ENCODE assay signal across 1 cellular context in the genomic region with DNA sequence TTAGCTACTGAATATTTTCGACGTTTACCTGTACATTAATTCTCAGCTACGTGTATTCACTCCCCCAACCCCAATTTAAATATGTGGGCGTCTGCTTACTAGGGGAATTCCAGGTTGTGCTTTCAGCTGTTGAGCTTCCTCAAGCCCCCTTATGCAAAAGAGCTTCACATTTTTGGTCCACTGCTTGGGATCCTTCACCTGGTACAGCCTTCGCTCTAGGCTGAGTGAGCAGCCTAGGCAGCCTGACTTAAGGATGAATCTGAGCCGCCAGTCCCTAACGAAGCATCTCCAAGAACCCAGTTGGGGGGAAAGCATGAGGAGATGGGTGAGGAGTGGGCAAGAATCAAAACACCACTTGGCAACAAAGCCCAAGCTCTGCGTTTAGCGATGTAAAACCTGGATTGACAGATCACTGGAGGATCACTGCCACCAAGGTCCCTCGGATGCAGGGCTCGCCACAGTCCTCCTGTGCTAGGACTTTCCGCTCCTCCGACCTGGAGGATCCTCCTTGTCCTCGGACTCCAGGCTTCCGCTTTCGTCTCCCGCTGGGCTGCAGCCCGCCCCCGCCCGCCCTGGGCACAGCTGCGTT.
A peak's percentile ranks its signal among the peaks of the same experiment; 100 is the strongest.
TF ChIP-seq lines count a peak whose summit lies in the region.

No MANE protein-coding gene starts in this region.

TF ChIP-seq in HepG2, 621 proteins besides CTCF, POLR2A, EP300 and RAD21:
- TF ChIP-seq ZNF670 (CRISPR knock-in tag; IDR thresholded peaks at IDR 0.05; ENCODE audit: borderline replicate concordance) (0 out of 2 replicates have a peak, but pooled peaks have one; percentile 38), ZNF263 (CRISPR knock-in tag; IDR thresholded peaks at IDR 0.05) (peak; percentile 88), NFKB2 (CRISPR knock-in tag; IDR thresholded peaks at IDR 0.05; ENCODE audit: borderline replicate concordance) (peak; percentile 40; the same call in 1 of the 2 replicates), ZNF569 (CRISPR knock-in tag; IDR thresholded peaks at IDR 0.05; ENCODE audit: borderline replicate concordance) (no peak), DNMT1 (CRISPR knock-in tag; IDR thresholded peaks at IDR 0.05) (no peak), ZNF839 (CRISPR knock-in tag; IDR thresholded peaks at IDR 0.05; ENCODE audit: borderline replicate concordance) (no peak), SAFB2 (CRISPR knock-in tag; IDR thresholded peaks at IDR 0.05; ENCODE audit: borderline replicate concordance, low read depth) (no peak), NAIF1 (CRISPR knock-in tag; IDR thresholded peaks at IDR 0.05; ENCODE audit: borderline replicate concordance) (no peak), SMARCC2 (IDR thresholded peaks at IDR 0.05) (no peak), FOXC1 (CRISPR knock-in tag; IDR thresholded peaks at IDR 0.05; ENCODE audit: borderline replicate concordance) (0 out of 2 replicates have a peak, but pooled peaks have one; percentile 16), ZNF746 (CRISPR knock-in tag; IDR thresholded peaks at IDR 0.05) (peak; percentile 33; the same call in 1 of the 2 replicates), ZNF782 (CRISPR knock-in tag; IDR thresholded peaks at IDR 0.05; ENCODE audit: borderline replicate concordance) (peak; percentile 17; the same call in 1 of the 2 replicates), ZNF225 (CRISPR knock-in tag; IDR thresholded peaks at IDR 0.05) (no peak), LCORL (IDR thresholded peaks at IDR 0.05) (no peak), LCORL (CRISPR knock-in tag; IDR thresholded peaks at IDR 0.05) (0 out of 2 replicates have a peak, but pooled peaks have one; percentile 8), CENPT (CRISPR knock-in tag; IDR thresholded peaks at IDR 0.05; ENCODE audit: low read depth) (0 out of 2 replicates have a peak, but pooled peaks have one; percentile 41), ZNF441 (CRISPR knock-in tag; IDR thresholded peaks at IDR 0.05; ENCODE audit: borderline replicate concordance) (peak; percentile 2; the same call in 1 of the 2 replicates), ZNF253 (CRISPR knock-in tag; IDR thresholded peaks at IDR 0.05; ENCODE audit: borderline replicate concordance) (0 out of 2 replicates have a peak, but pooled peaks have one; percentile 36), ZFP36L1 (CRISPR knock-in tag; IDR thresholded peaks at IDR 0.05) (0 out of 2 replicates have a peak, but pooled peaks have one; percentile 62), ZIK1 (CRISPR knock-in tag; IDR thresholded peaks at IDR 0.05; ENCODE audit: borderline replicate concordance, low read depth) (peak; percentile 27; the same call in 1 of the 2 replicates), ZNF552 (CRISPR knock-in tag; IDR thresholded peaks at IDR 0.05; ENCODE audit: borderline replicate concordance) (peak; percentile 57; the same call in 1 of the 2 replicates), MIER3 (CRISPR knock-in tag; IDR thresholded peaks at IDR 0.05; ENCODE audit: borderline replicate concordance) (0 out of 2 replicates have a peak, but pooled peaks have one; percentile 13), ZNF138 (CRISPR knock-in tag; IDR thresholded peaks at IDR 0.05; ENCODE audit: low read depth) (no peak), ARNT2 (CRISPR knock-in tag; IDR thresholded peaks at IDR 0.05; ENCODE audit: low read depth) (peak; percentile 9; the same call in 1 of the 2 replicates)
- TF ChIP-seq, protein P1, sequence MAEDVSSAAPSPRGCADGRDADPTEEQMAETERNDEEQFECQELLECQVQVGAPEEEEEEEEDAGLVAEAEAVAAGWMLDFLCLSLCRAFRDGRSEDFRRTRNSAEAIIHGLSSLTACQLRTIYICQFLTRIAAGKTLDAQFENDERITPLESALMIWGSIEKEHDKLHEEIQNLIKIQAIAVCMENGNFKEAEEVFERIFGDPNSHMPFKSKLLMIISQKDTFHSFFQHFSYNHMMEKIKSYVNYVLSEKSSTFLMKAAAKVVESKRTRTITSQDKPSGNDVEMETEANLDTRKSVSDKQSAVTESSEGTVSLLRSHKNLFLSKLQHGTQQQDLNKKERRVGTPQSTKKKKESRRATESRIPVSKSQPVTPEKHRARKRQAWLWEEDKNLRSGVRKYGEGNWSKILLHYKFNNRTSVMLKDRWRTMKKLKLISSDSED (CRISPR knock-in tag; IDR thresholded peaks at IDR 0.05): 0 out of 2 replicates have a peak, but pooled peaks have one; percentile 52
- TF ChIP-seq, protein P2, sequence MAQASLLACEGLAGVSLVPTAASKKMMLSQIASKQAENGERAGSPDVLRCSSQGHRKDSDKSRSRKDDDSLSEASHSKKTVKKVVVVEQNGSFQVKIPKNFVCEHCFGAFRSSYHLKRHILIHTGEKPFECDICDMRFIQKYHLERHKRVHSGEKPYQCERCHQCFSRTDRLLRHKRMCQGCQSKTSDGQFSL (CRISPR knock-in tag; IDR thresholded peaks at IDR 0.05): no peak
- TF ChIP-seq, protein P3, sequence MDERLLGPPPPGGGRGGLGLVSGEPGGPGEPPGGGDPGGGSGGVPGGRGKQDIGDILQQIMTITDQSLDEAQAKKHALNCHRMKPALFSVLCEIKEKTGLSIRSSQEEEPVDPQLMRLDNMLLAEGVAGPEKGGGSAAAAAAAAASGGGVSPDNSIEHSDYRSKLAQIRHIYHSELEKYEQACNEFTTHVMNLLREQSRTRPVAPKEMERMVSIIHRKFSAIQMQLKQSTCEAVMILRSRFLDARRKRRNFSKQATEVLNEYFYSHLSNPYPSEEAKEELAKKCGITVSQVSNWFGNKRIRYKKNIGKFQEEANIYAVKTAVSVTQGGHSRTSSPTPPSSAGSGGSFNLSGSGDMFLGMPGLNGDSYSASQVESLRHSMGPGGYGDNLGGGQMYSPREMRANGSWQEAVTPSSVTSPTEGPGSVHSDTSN (CRISPR knock-in tag; IDR thresholded peaks at IDR 0.05): no peak
